In genomic region chr2:162301151-162301804, GRCh38 we compare ENCODE assay signal across 8 cellular contexts. TPM values are rescaled to one million over a fixed set of nuclear protein-coding genes. Genes with fewer than 3 reads are reported as not detected.
DNase-seq lines count a peak whose midpoint lies in the region; ATAC-seq and TF ChIP-seq lines count a peak whose summit lies in the region.

No MANE protein-coding gene starts in this region.

- POLR2A ChIA-PET in BJ (lab: Charles Lee) = interaction anchor here (0.6 kb wide), 1 partner anchor 993 kb away, joined by 3 read pairs; the partner anchor contains the start of gene PSMD14

- 11 to 12% methylated on average over 6 of the region's 6 CpGs for WGBS in tibial nerve, 2 donors

- no peak overlapping the region for H3K4me2 ChIP-seq in neural cell (ENCODE audit: low read length)

- no peaks in the 10 kb centered on the region for H3K79me2 ChIP-seq in neural cell (replicated peaks; ENCODE audit: insufficient read depth, low read length)

- no peaks in the 10 kb centered on the region for H3K9me3 ChIP-seq in neural cell (ENCODE audit: low read length)
- no peaks in the 10 kb centered on the region for H3K9me3 ChIP-seq in tibial nerve

- ATAC-seq in GM19035 (IDR thresholded peaks at IDR 0.05; ENCODE audit: unreplicated experiment) = peak; percentile 70
- ATAC-seq in HG03432 (IDR thresholded peaks at IDR 0.05; ENCODE audit: unreplicated experiment) = peak; percentile 89

- TF ChIP-seq RAD21 in neural cell (conservative IDR thresholded peaks at IDR 0.05) = peak; percentile 75

- H2AFZ ChIP-seq in neural cell (ENCODE audit: low read depth, low read length) = no peak overlapping the region

- TF ChIP-seq EP300 in neural cell (conservative IDR thresholded peaks at IDR 0.05; ENCODE audit: poor library complexity, severe bottlenecking) (no peak), tibial nerve (IDR thresholded peaks at IDR 0.05) (no peak)

- CTCF ChIA-PET in BJ (lab: Yijun Ruan, JAX) = interaction anchor here (0.6 to 9.3 kb wide), 26 partner anchors 11 to 731 kb away, joined by 3 to 137 read pairs (median 4); partner anchors contain the start of genes GCG and IFIH1

- H3K36me3 ChIP-seq in BJ (ENCODE audit: control insufficient read depth, insufficient read depth, low read length) (no peaks in the 10 kb centered on the region), neural cell (ENCODE audit: insufficient read depth, low read length) (no peaks in the 10 kb centered on the region), tibial nerve (peaks cover 0 to 30% (median 0%) of the 10 kb centered on the region in 3 donors)

- no peak for DNase-seq in BJ (ENCODE audit: low read depth)
- DNase-seq in NCI-H748 treated with DMSO at 0.1 percent for 48 hours (lab: John Stamatoyannopoulos, UW) = peak; percentile 59
- DNase-seq in activated CD8-positive, alpha-beta memory T cell treated with anti-CD3 and anti-CD28 coated beads for 24 hours = peak; percentile 66
- DNase-seq in erythroblast (lab: John Stamatoyannopoulos, UW) = peak; percentile 62 to 79
- DNase-seq in tibial nerve (ENCODE audit: low spot score in 2 of 2) = peak in 1 of 2 donors; percentile 30

- H3K9ac ChIP-seq in neural cell (ENCODE audit: low read length) = no peak overlapping the region

- H3F3A ChIP-seq in neural cell (ENCODE audit: insufficient read depth, low read length, poor library complexity, severe bottlenecking) = no peaks in the 10 kb centered on the region

- TF ChIP-seq POLR2A in erythroblast (IDR thresholded peaks at IDR 0.05; ENCODE audit: low read length) = no peak
- TF ChIP-seq POLR2A in tibial nerve (IDR thresholded peaks at IDR 0.05) = no peak

- no peak overlapping the region for H3K27ac ChIP-seq in neural cell (ENCODE audit: low read length)
- no peak overlapping the region for H3K27ac ChIP-seq in tibial nerve

- peak; percentile 74 for TF ChIP-seq CTCF in BJ (IDR thresholded peaks at IDR 0.05; ENCODE audit: insufficient read depth, low read depth, low read length)
- peak; percentile 85 for TF ChIP-seq CTCF in neural cell (IDR thresholded peaks at IDR 0.05; ENCODE audit: poor library complexity, severe bottlenecking)
- TF ChIP-seq CTCF in tibial nerve (IDR thresholded peaks at IDR 0.05) = peak; percentile 73 to 86 (median 75)

- H3K4me3 ChIP-seq in BJ (ENCODE audit: low read depth, low read length) (no peak overlapping the region), neural cell (ENCODE audit: low read length) (peak overlapping the region; percentile 35), tibial nerve (no peak overlapping the region)

- no peaks in the 10 kb centered on the region for H3K9me2 ChIP-seq in neural cell (ENCODE audit: insufficient read depth, low read length)

- H4K20me1 ChIP-seq in neural cell (ENCODE audit: insufficient read depth) = no peaks in the 10 kb centered on the region

- H3K27me3 ChIP-seq in BJ (ENCODE audit: control insufficient read depth, insufficient read depth, low read length) (no peaks in the 10 kb centered on the region), neural cell (ENCODE audit: insufficient read depth, low read depth, low read length) (no peaks in the 10 kb centered on the region), tibial nerve (no peaks in the 10 kb centered on the region)

- peaks cover 0 to 4% (median 0%) of the 10 kb centered on the region in 4 donors for H3K4me1 ChIP-seq in tibial nerve

TF ChIP-seq in neural cell, 6 proteins besides CTCF, POLR2A, EP300 and RAD21:
- TF ChIP-seq SMC3 (conservative IDR thresholded peaks at IDR 0.05; ENCODE audit: poor library complexity) (peak; percentile 81), EZH2 (IDR thresholded peaks at IDR 0.05; ENCODE audit: borderline replicate concordance, insufficient read depth, low read length, poor library complexity, severe bottlenecking) (no peak), POLR2AphosphoS5 (IDR thresholded peaks at IDR 0.05) (no peak), MXI1 (conservative IDR thresholded peaks at IDR 0.05; ENCODE audit: poor library complexity, severe bottlenecking) (no peak), REST (IDR thresholded peaks at IDR 0.05; ENCODE audit: borderline replicate concordance) (no peak), TAF1 (IDR thresholded peaks at IDR 0.05; ENCODE audit: low read depth) (no peak)

RNA-seq across cellular contexts. Expression of gene IFIH1, which starts 17.2 kb away (rescaled TPM):
- polyA plus RNA-seq in BJ (2011; rRNA removed) (0.47 and 0.96 TPM in 2 replicates), neural cell (not detected in 2 replicates)
- polyA minus RNA-seq in BJ (2011; rRNA and poly(A)+ RNA removed) = 0.24 and 0.62 TPM in 2 replicates
- polyA minus RNA-seq in neural cell = not detected in 2 replicates
- total RNA-seq in tibial nerve = 10 to 100 TPM; 12.5 to 13.2 (median 12.8) TPM

RNA-seq across cellular contexts. Expression of gene GCA, which starts 42.7 kb away (rescaled TPM):
- polyA plus RNA-seq in BJ (2011; rRNA removed) = 5.2 and 6.2 TPM in 2 replicates
- polyA minus RNA-seq in BJ (2011; rRNA and poly(A)+ RNA removed) = 2.9 and 3.2 TPM in 2 replicates
- 32.6 and 45.3 TPM in 2 replicates for polyA plus RNA-seq in neural cell
- polyA minus RNA-seq in neural cell = 20.4 and 22.6 TPM in 2 replicates
- 10 to 100 TPM; 13.5 to 32.2 (median 21.1) TPM for total RNA-seq in tibial nerve

RNA-seq across cellular contexts. Expression of gene FAP, which starts 58.0 kb away (rescaled TPM):
- polyA plus RNA-seq in BJ (2011; rRNA removed) (135 and 263 TPM in 2 replicates), neural cell (0.16 TPM in 1 of 2 replicates, not detected in the other)
- 80.1 and 88.5 TPM in 2 replicates for polyA minus RNA-seq in BJ (2011; rRNA and poly(A)+ RNA removed)
- polyA minus RNA-seq in neural cell = not detected in 2 replicates
- total RNA-seq in tibial nerve = 10 to 100 TPM in 1 of 4 donors, 1 to 10 TPM in 3; 2.0 to 12.0 (median 5.6) TPM

Comparison
In these comparisons a context has a peak if more than half of its experiments do, and no peak if none do; other contexts are left out.
1. RNA of gene FAP, which starts 58.0 kb away (polyA plus RNA-seq): 135 to 263 TPM in BJ; 0.16 TPM in neural cell; every median in the first group is over 100 times any median in the second.
2. Peak in every context shown above with its lines, with median percentiles within 50 percentile points of each other: CTCF ChIP-seq.